In genomic region chr4:48286060-48286459, GRCh38 we compare ENCODE assay signal across 1 cellular context. TPM values are rescaled to one million over a fixed set of nuclear protein-coding genes. Genes with fewer than 3 reads are reported as not detected.
"Had no signal": no experiment of that assay in that cellular context is flagged by ENCODE, and none has a peak within 500 bp of the region (broad histone marks: within the 10 kb centered on the region; RNA-seq: fewer than 3 reads in every experiment).

No MANE protein-coding gene starts in this region.

RNA-seq across cellular contexts. Expression of gene TEC, which starts 16.4 kb away (rescaled TPM):
- total RNA-seq: GM23248 had no signal
- polyA plus RNA-seq: GM23248 had no signal
